Comparison of ENCODE assay signal across 12 cellular contexts in the genomic region with DNA sequence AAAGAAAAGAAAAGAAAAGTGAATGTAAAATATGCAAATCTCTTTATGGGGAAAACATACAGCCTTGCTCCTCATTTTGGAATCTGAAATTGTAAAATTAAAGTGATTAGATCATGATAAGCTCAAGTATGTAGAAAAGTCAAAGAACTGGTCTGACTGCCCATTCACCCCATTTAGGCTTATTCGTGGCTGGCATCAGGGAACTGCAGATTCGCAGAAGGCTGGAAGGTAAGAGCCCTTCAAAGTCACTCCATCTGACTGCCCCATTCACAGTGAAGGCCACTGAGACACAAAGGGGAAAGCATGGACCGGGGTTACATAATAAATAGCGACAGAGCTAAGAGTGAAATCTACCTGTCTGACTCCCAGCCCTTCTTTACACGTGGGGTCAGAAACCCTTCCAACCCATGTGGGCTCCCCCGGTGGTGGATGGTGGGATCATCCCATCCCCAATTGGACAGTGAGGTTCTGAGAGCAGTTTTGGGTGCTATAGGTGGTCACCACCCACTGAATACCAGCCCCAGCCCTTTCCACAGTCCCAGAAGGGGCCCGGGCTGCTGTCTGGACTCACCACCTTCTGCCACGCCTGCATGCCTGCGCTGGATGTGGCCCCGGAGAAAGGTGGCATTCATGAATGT. TPM values are rescaled to one million over a fixed set of nuclear protein-coding genes. Genes with fewer than 3 reads are reported as not detected.
A peak's percentile ranks its signal among the peaks of the same experiment; 100 is the strongest.
DNase-seq lines count a peak whose midpoint lies in the region; ATAC-seq, FAIRE-seq and TF ChIP-seq lines count a peak whose summit lies in the region.
"Had no signal": no experiment of that assay in that cellular context is flagged by ENCODE, and none has a peak within 500 bp of the region (broad histone marks: within the 10 kb centered on the region; RNA-seq: fewer than 3 reads in every experiment).

No MANE protein-coding gene starts in this region.

- H2AFZ ChIP-seq in astrocyte (ENCODE audit: low read depth, low read length) = no peak overlapping the region
- no peak overlapping the region for H2AFZ ChIP-seq in osteoblast (ENCODE audit: low read length)

- H3K4me3 Mint-ChIP-seq in astrocyte (ENCODE audit: unreplicated experiment) = no peak overlapping the region
- no peak overlapping the region for H3K4me3 Mint-ChIP-seq in activated T-helper 2 cell treated with anti-CD3 and anti-CD28 coated beads, Interferon-gamma antibody, Interleukin-2, Interleukin-4, amounts not matched to agents 10 μg/mL and 5 μg/mL and 100 μg/mL, durations not matched to agents 14 hours and 24 hours and 36 hours (ENCODE audit: low read depth)
- H3K4me3 Mint-ChIP-seq: activated CD4-positive, alpha-beta T cell treated with anti-CD3 and anti-CD28 coated beads, Interleukin-2, amount 10 ng/mL, durations not matched to agents 7 days and 5 days had no signal

- no peak overlapping the region for H3K9ac ChIP-seq in astrocyte (ENCODE audit: low read length)

- H3K4me1 Mint-ChIP-seq in astrocyte (ENCODE audit: low read depth, unreplicated experiment) = peaks cover 2% of the 10 kb centered on the region
- peaks cover 3% of the 10 kb centered on the region for H3K4me1 Mint-ChIP-seq in activated T-helper 2 cell treated with anti-CD3 and anti-CD28 coated beads, Interferon-gamma antibody, Interleukin-2, Interleukin-4, amounts not matched to agents 10 μg/mL and 5 μg/mL and 100 μg/mL, durations not matched to agents 14 hours and 24 hours and 36 hours (ENCODE audit: low read depth)
- H3K4me1 Mint-ChIP-seq: activated CD4-positive, alpha-beta T cell treated with anti-CD3 and anti-CD28 coated beads, Interleukin-2, amount 10 ng/mL, durations not matched to agents 7 days and 5 days had no signal

- DNase-seq in GM06990 (ENCODE audit: extremely low read depth, insufficient read length) (no peak), astrocyte (ENCODE audit: low read depth) (no peak), osteoblast (ENCODE audit: insufficient read length, low spot score, missing footprints) (peak; percentile 80), NCI-H510A treated with DMSO at 0.1 percent for 48 hours (lab: John Stamatoyannopoulos, UW) (no peak), ACHN (no peak)
- no peak for DNase-seq in activated T-helper 2 cell treated with anti-CD3 and anti-CD28 coated beads, Interferon-gamma antibody, Interleukin-2, Interleukin-4, amounts not matched to agents 10 μg/mL and 5 μg/mL and 100 μg/mL, durations not matched to agents 14 hours and 24 hours and 36 hours (ENCODE audit: low spot score)
- DNase-seq: activated CD4-positive, alpha-beta T cell treated with anti-CD3 and anti-CD28 coated beads, Interleukin-2, amount 10 ng/mL, durations not matched to agents 7 days and 5 days; aorta had no signal

- no peaks in the 10 kb centered on the region for H3K36me3 ChIP-seq in GM06990 (ENCODE audit: control insufficient read depth, insufficient read depth, low read length)
- peaks cover 26% of the 10 kb centered on the region for H3K36me3 ChIP-seq in astrocyte (ENCODE audit: insufficient read depth, low read length)
- H3K36me3 ChIP-seq in osteoblast (ENCODE audit: insufficient read depth, low read length) = peaks cover 48% of the 10 kb centered on the region

- peaks cover 34% of the 10 kb centered on the region for H3K36me3 Mint-ChIP-seq in astrocyte (ENCODE audit: low read depth, unreplicated experiment)
- H3K36me3 Mint-ChIP-seq in activated T-helper 2 cell treated with anti-CD3 and anti-CD28 coated beads, Interferon-gamma antibody, Interleukin-2, Interleukin-4, amounts not matched to agents 10 μg/mL and 5 μg/mL and 100 μg/mL, durations not matched to agents 14 hours and 24 hours and 36 hours (ENCODE audit: low read depth) = no peaks in the 10 kb centered on the region

- no peaks in the 10 kb centered on the region for H3K4me1 ChIP-seq in astrocyte (ENCODE audit: insufficient read depth, low read length)
- peaks cover 4% of the 10 kb centered on the region for H3K4me1 ChIP-seq in osteoblast (ENCODE audit: insufficient read depth, low read length)

- H4K20me1 ChIP-seq in astrocyte (ENCODE audit: insufficient read depth, low read length) = peaks cover 16% of the 10 kb centered on the region
- peaks cover 11% of the 10 kb centered on the region for H4K20me1 ChIP-seq in osteoblast (ENCODE audit: insufficient read depth, low read length)

- H3K9me3 Mint-ChIP-seq in astrocyte (ENCODE audit: unreplicated experiment) = peaks cover 7% of the 10 kb centered on the region
- no peaks in the 10 kb centered on the region for H3K9me3 Mint-ChIP-seq in activated T-helper 2 cell treated with anti-CD3 and anti-CD28 coated beads, Interferon-gamma antibody, Interleukin-2, Interleukin-4, amounts not matched to agents 10 μg/mL and 5 μg/mL and 100 μg/mL, durations not matched to agents 14 hours and 24 hours and 36 hours

- intact Hi-C loops in activated T-helper 2 cell treated with anti-CD3 and anti-CD28 coated beads, Interferon-gamma antibody, Interleukin-2, Interleukin-4, amounts not matched to agents 10 μg/mL and 5 μg/mL and 100 μg/mL, durations not matched to agents 14 hours and 24 hours and 36 hours (cut with micrococcal nuclease) = loop anchor here (1.0 kb wide), 1 partner anchor 19 kb away; no protein-coding TSS in a partner anchor

- FAIRE-seq in astrocyte (lab: Jason Lieb, UNC) = no peak

- H3K27ac ChIP-seq in astrocyte (ENCODE audit: low read depth, low read length) (no peak overlapping the region), osteoblast (ENCODE audit: low read depth, low read length) (no peak overlapping the region)
- H3K27ac ChIP-seq: skin epidermis had no signal

- H3K27me3 Mint-ChIP-seq in astrocyte (ENCODE audit: low read depth, unreplicated experiment) = no peaks in the 10 kb centered on the region
- H3K27me3 Mint-ChIP-seq in activated T-helper 2 cell treated with anti-CD3 and anti-CD28 coated beads, Interferon-gamma antibody, Interleukin-2, Interleukin-4, amounts not matched to agents 10 μg/mL and 5 μg/mL and 100 μg/mL, durations not matched to agents 14 hours and 24 hours and 36 hours (ENCODE audit: low read depth) = peaks cover 18% of the 10 kb centered on the region

- TF ChIP-seq CTCF in GM06990 (IDR thresholded peaks at IDR 0.05; ENCODE audit: insufficient read depth, low read length, poor library complexity, severe bottlenecking) (peak; percentile 57), astrocyte (IDR thresholded peaks at IDR 0.05; ENCODE audit: insufficient read depth, low read depth, low read length) (peak; percentile 36), osteoblast (IDR thresholded peaks at IDR 0.05; ENCODE audit: extremely low read depth, low read depth, low read length) (peak; percentile 44)

- ATAC-seq in HG02678 (IDR thresholded peaks at IDR 0.05; ENCODE audit: unreplicated experiment) (peak; percentile 55), GM21528 (IDR thresholded peaks at IDR 0.05; ENCODE audit: low FRiP score, unreplicated experiment) (no peak)

- H3K27ac Mint-ChIP-seq in astrocyte (ENCODE audit: unreplicated experiment) = no peak overlapping the region
- H3K27ac Mint-ChIP-seq in activated T-helper 2 cell treated with anti-CD3 and anti-CD28 coated beads, Interferon-gamma antibody, Interleukin-2, Interleukin-4, amounts not matched to agents 10 μg/mL and 5 μg/mL and 100 μg/mL, durations not matched to agents 14 hours and 24 hours and 36 hours = no peak overlapping the region
- H3K27ac Mint-ChIP-seq: activated CD4-positive, alpha-beta T cell treated with anti-CD3 and anti-CD28 coated beads, Interleukin-2, amount 10 ng/mL, durations not matched to agents 7 days and 5 days had no signal

- H3K9me3 ChIP-seq in astrocyte (ENCODE audit: insufficient read depth, low read depth, low read length) (peaks cover 4% of the 10 kb centered on the region), osteoblast (ENCODE audit: low read depth, low read length) (no peaks in the 10 kb centered on the region)

- H3K27me3 ChIP-seq in GM06990 (replicated peaks; ENCODE audit: control insufficient read depth, insufficient read depth, low read length) = no peaks in the 10 kb centered on the region; the same call in none of the 2 replicates
- no peaks in the 10 kb centered on the region for H3K27me3 ChIP-seq in astrocyte (ENCODE audit: insufficient read depth, low read length)
- no peaks in the 10 kb centered on the region for H3K27me3 ChIP-seq in osteoblast (ENCODE audit: insufficient read depth, low read length)

- in situ Hi-C loops in ACHN (cut with HindIII; ENCODE audit: low pct_ligation_motif_present, low pct_unique_long_range_greater_than_20kb, low sequenced_read_pairs) = no loop called here

- peaks cover 3% of the 10 kb centered on the region for H3K79me2 ChIP-seq in astrocyte (ENCODE audit: insufficient read depth, low read length)
- peaks cover 19% of the 10 kb centered on the region for H3K79me2 ChIP-seq in osteoblast (ENCODE audit: insufficient read depth, low read length)

- H3K4me2 ChIP-seq in astrocyte (ENCODE audit: low read length) (no peak overlapping the region), osteoblast (ENCODE audit: insufficient read depth, low read length) (no peak overlapping the region)

- no peak overlapping the region for H3K4me3 ChIP-seq in GM06990 (replicated peaks; ENCODE audit: low read depth, low read length)
- no peak overlapping the region for H3K4me3 ChIP-seq in astrocyte (ENCODE audit: insufficient read depth, low read depth, low read length)
- H3K4me3 ChIP-seq in osteoblast (ENCODE audit: insufficient read depth, low read length) = no peak overlapping the region
- H3K4me3 ChIP-seq: skin epidermis had no signal

RNA-seq across cellular contexts. Expression of gene DZIP1L, which starts 18.1 kb away (rescaled TPM):
- total RNA-seq in astrocyte (19.0 and 19.8 TPM in 2 replicates), osteoblast (32.7 and 42.3 TPM in 2 replicates)
- total RNA-seq in activated T-helper 2 cell treated with anti-CD3 and anti-CD28 coated beads, Interferon-gamma antibody, Interleukin-2, Interleukin-4, amounts not matched to agents 10 μg/mL and 5 μg/mL and 100 μg/mL, durations not matched to agents 14 hours and 24 hours and 36 hours = 0.16 TPM in 1 of 2 replicates, not detected in the other

RNA-seq across cellular contexts. Expression of gene A4GNT, which starts 34.9 kb away (rescaled TPM):
- total RNA-seq in astrocyte (not detected in 2 replicates), osteoblast (not detected in 2 replicates)
- total RNA-seq in activated T-helper 2 cell treated with anti-CD3 and anti-CD28 coated beads, Interferon-gamma antibody, Interleukin-2, Interleukin-4, amounts not matched to agents 10 μg/mL and 5 μg/mL and 100 μg/mL, durations not matched to agents 14 hours and 24 hours and 36 hours = not detected in 2 replicates
- total RNA-seq: activated CD4-positive, alpha-beta T cell treated with anti-CD3 and anti-CD28 coated beads, Interleukin-2, amount 10 ng/mL, durations not matched to agents 7 days and 5 days; aorta; temporal lobe had no signal

Comparison
In these comparisons a context has a peak if more than half of its experiments do, and no peak if none do; other contexts are left out.
1. RNA of gene DZIP1L, which starts 18.1 kb away (total RNA-seq): 32.7 to 42.3 TPM in osteoblast and 19.0 to 19.8 TPM in astrocyte; 0.16 TPM in activated T-helper 2 cell treated with anti-CD3 and anti-CD28 coated beads, Interferon-gamma antibody, Interleukin-2, Interleukin-4, amounts not matched to agents 10 μg/mL and 5 μg/mL and 100 μg/mL, durations not matched to agents 14 hours and 24 hours and 36 hours; every median in the first group is over 10 times any median in the second.
2. Peak in every context shown above with its lines, with median percentiles within 50 percentile points of each other: CTCF ChIP-seq.